11 cellular contexts compared by ENCODE assay signal in the genomic region with DNA sequence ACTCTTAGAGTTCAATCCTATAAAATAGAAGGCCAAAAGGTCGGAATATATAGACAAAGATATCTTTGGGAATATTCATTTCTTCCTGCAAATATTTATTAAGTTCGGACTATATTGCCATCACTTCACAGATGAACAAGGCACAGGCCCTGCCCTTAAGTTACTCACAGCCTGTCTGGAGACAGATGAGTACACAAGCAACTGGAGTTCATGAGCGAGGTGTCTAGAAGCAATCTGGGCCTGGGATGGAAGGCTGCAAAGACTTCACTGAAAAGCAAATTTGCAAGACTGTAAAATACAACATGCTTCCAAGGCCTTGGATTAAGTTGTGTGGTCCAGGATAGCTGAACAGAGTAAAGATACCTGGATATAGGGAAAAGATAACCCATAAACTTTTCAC. TPM values are rescaled to one million over a fixed set of nuclear protein-coding genes. Genes with fewer than 3 reads are reported as not detected.
DNase-seq lines count a peak whose midpoint lies in the region; ATAC-seq and TF ChIP-seq lines count a peak whose summit lies in the region.
"Had no signal": no experiment of that assay in that cellular context is flagged by ENCODE, and none has a peak within 500 bp of the region (broad histone marks: within the 10 kb centered on the region; RNA-seq: fewer than 3 reads in every experiment).

No MANE protein-coding gene starts in this region.

- H3K4me1 ChIP-seq in Caco-2 = no peaks in the 10 kb centered on the region

- peak overlapping the region; percentile 93 to 97 for H3K27ac Mint-ChIP-seq in natural killer cell treated with Interleukin-12 subunit alpha and Interleukin-12 subunit beta and Interleukin-15 and Interleukin-18, amount 100 ng/mL, for 72 hours
- H3K27ac Mint-ChIP-seq in Caco-2 (ENCODE audit: unreplicated experiment) = no peak overlapping the region

- H3K9me3 Mint-ChIP-seq in natural killer cell treated with Interleukin-12 subunit alpha and Interleukin-12 subunit beta and Interleukin-15 and Interleukin-18, amount 100 ng/mL, for 72 hours = peaks cover 3% of the 10 kb centered on the region
- no peaks in the 10 kb centered on the region for H3K9me3 Mint-ChIP-seq in Caco-2 (ENCODE audit: unreplicated experiment)

- H3K9me3 ChIP-seq in Caco-2 = no peaks in the 10 kb centered on the region
- H3K9me3 ChIP-seq: heart right ventricle, SJCRH30 had no signal

- H3K36me3 ChIP-seq in brain microvascular endothelial cell (replicated peaks) (no peaks in the 10 kb centered on the region), Caco-2 (ENCODE audit: control insufficient read depth, insufficient read depth, low read length) (no peaks in the 10 kb centered on the region)
- H3K36me3 ChIP-seq: heart right ventricle, SJCRH30 had no signal

- H3K27ac ChIP-seq in brain microvascular endothelial cell = peak overlapping the region; percentile 95

- intact Hi-C loops in Caco-2 (cut with micrococcal nuclease; ENCODE audit: unreplicated experiment) = no loop called here

- H3K27me3 ChIP-seq in brain microvascular endothelial cell (replicated peaks) (no peaks in the 10 kb centered on the region), Caco-2 (replicated peaks; ENCODE audit: control insufficient read depth, insufficient read depth, low read length) (no peaks in the 10 kb centered on the region)
- H3K27me3 ChIP-seq: heart right ventricle, SJCRH30 had no signal

- no TSS peak for BruUV-seq in Caco-2 (replicated peaks; lab: Mats Ljungman, UMichigan)

- ATAC-seq in natural killer cell treated with Interleukin-12 subunit alpha and Interleukin-12 subunit beta and Interleukin-15 and Interleukin-18, amount 100 ng/mL, for 72 hours = no peak
- ATAC-seq in HG03460 (IDR thresholded peaks at IDR 0.05; ENCODE audit: unreplicated experiment) = no peak
- ATAC-seq: heart right ventricle had no signal

- no peak for TF ChIP-seq CTCF in brain microvascular endothelial cell (IDR thresholded peaks at IDR 0.05; ENCODE audit: low read depth, low read length, missing control alignments)
- TF ChIP-seq CTCF in Caco-2 (IDR thresholded peaks at IDR 0.05; ENCODE audit: insufficient read depth in 1 of 2, low read depth in 1 of 2, low read length in 1 of 2, severe bottlenecking in 1 of 2, unreplicated experiment in 1 of 2) = no peak

- DNase-seq in ELR (ENCODE audit: low read depth) (peak; percentile 52), NCI-H460 (ENCODE audit: extremely low read depth, low read depth) (peak; percentile 49), brain microvascular endothelial cell (peak; percentile 72), NCI-H748 (lab: John Stamatoyannopoulos, UW; ENCODE audit: unreplicated experiment) (no peak), Caco-2 (no peak), cortex of kidney (lab: John Stamatoyannopoulos, UW) (no peak)
- DNase-seq in natural killer cell treated with Interleukin-12 subunit alpha and Interleukin-12 subunit beta and Interleukin-15 and Interleukin-18, amount 100 ng/mL, for 72 hours (ENCODE audit: low spot score) = no peak
- DNase-seq: heart right ventricle, NCI-H1694 treated with DMSO at 0.1 percent for 48 hours, SJCRH30 had no signal

- POLR2A ChIA-PET in Caco-2 (lab: Charles Lee) = no interaction called here

- CTCF ChIA-PET in Caco-2 (lab: Charles Lee) = no interaction called here

- H3K27me3 Mint-ChIP-seq in natural killer cell treated with Interleukin-12 subunit alpha and Interleukin-12 subunit beta and Interleukin-15 and Interleukin-18, amount 100 ng/mL, for 72 hours = no peaks in the 10 kb centered on the region
- peaks cover 16% of the 10 kb centered on the region for H3K27me3 Mint-ChIP-seq in Caco-2 (ENCODE audit: insufficient read depth, unreplicated experiment)

- H3K4me3 ChIP-seq in brain microvascular endothelial cell (ENCODE audit: low read depth, low read length) (no peak overlapping the region), Caco-2 (ENCODE audit: low read depth, low read length) (no peak overlapping the region)

- in situ Hi-C loops in brain microvascular endothelial cell (cut with HindIII; ENCODE audit: low pct_ligation_motif_present, low sequenced_read_pairs) = no loop called here

- peak overlapping the region; percentile 97 for H3K4me3 Mint-ChIP-seq in natural killer cell treated with Interleukin-12 subunit alpha and Interleukin-12 subunit beta and Interleukin-15 and Interleukin-18, amount 100 ng/mL, for 72 hours
- no peak overlapping the region for H3K4me3 Mint-ChIP-seq in Caco-2 (ENCODE audit: unreplicated experiment)

- H3K4me1 Mint-ChIP-seq in natural killer cell treated with Interleukin-12 subunit alpha and Interleukin-12 subunit beta and Interleukin-15 and Interleukin-18, amount 100 ng/mL, for 72 hours (ENCODE audit: low read depth in 2 of 2) = peaks cover 60 to 64% of the 10 kb centered on the region in 2 donors
- H3K4me1 Mint-ChIP-seq in Caco-2 (ENCODE audit: low read depth, unreplicated experiment) = peaks cover 6% of the 10 kb centered on the region

- no peaks in the 10 kb centered on the region for H3K36me3 Mint-ChIP-seq in natural killer cell treated with Interleukin-12 subunit alpha and Interleukin-12 subunit beta and Interleukin-15 and Interleukin-18, amount 100 ng/mL, for 72 hours
- H3K36me3 Mint-ChIP-seq in Caco-2 (ENCODE audit: insufficient read depth, unreplicated experiment) = no peaks in the 10 kb centered on the region

RNA-seq across cellular contexts. Expression of gene CEP85L, which starts 56.7 kb away (rescaled TPM):
- total RNA-seq in NCI-H460 (2014; rRNA removed; shearing (Covaris generic)) = 8.7 and 10.7 TPM in 2 replicates
- 4.3 and 6.9 TPM in 2 replicates for polyA plus RNA-seq in NCI-H460 (2014; cell fraction: nucleus; rRNA removed)
- total RNA-seq in natural killer cell treated with Interleukin-12 subunit alpha and Interleukin-12 subunit beta and Interleukin-15 and Interleukin-18, amount 100 ng/mL, for 72 hours = 10 to 100 TPM; 35.7 to 47.4 TPM
- total RNA-seq in Caco-2 (2022) = 0.29 and 0.46 TPM in 2 replicates

Comparison
In these comparisons a context has a peak if more than half of its experiments do, and no peak if none do; other contexts are left out.
1. DNase-seq: peak in ELR (single experiment), NCI-H460 (single experiment) and brain microvascular endothelial cell (single experiment); none in natural killer cell treated with Interleukin-12 subunit alpha and Interleukin-12 subunit beta and Interleukin-15 and Interleukin-18, amount 100 ng/mL, for 72 hours (single experiment), NCI-H748 (single experiment), Caco-2 (0 of 2) and cortex of kidney (single experiment).